25 cellular contexts compared by ENCODE assay signal in the genomic region with DNA sequence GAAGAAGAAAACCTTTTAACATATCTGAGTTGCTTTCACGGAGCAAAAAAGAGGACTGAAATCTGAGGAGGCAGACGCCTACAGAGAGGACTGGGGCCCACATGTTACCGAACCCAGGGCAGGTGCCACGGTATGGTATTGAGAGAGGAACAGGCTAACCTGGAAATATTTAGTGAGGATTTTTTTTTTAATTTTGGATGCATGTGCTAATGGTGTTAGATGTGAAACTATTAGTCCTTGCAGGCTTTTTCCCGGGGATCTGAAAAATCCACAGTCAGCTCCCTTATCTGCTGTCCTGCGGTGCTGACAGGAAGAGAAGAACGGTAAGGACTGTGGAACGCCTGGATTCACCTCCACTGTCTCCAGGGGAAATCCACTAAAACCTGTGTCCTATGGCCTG.
"Had no signal": no experiment of that assay in that cellular context is flagged by ENCODE, and none has a peak within 500 bp of the region (broad histone marks: within the 10 kb centered on the region; RNA-seq: fewer than 3 reads in every experiment).

No MANE protein-coding gene starts in this region.

- H3K4me3 Mint-ChIP-seq: memory B cell; natural killer cell; neural crest cell; stimulated activated naive B cell treated with anti-CD40 and anti-IgM and Interleukin-4, amounts not matched to agents 10 μg/mL and 1 μg/mL and 100 μg/mL, for 72 hours; stimulated activated naive CD8-positive, alpha-beta T cell treated with anti-CD3 and anti-CD28 coated beads, Interleukin-15, Interleukin-2, amounts not matched to agents 100 ng/mL and 50 ng/mL, for 24 hours had no signal

- H3K27ac ChIP-seq: colonic mucosa, esophagus muscularis mucosa, foreskin keratinocyte, neutrophil, parathyroid adenoma, prostate gland, skin epidermis, spleen, thoracic aorta, tibial nerve, upper lobe of left lung had no signal

- H3K4me1 Mint-ChIP-seq: neural crest cell had no signal

- DNase-seq: colonic mucosa; dermis blood vessel endothelial cell; effector memory CD4-positive, alpha-beta T cell; foreskin keratinocyte; kidney; natural killer cell; right cardiac atrium; spleen; stimulated activated CD4-positive, alpha-beta T cell treated with anti-CD3 and anti-CD28 coated beads, Interleukin-4, amount 100 ng/mL, for 4 hours; stimulated activated naive B cell treated with anti-CD40 and anti-IgM and Interleukin-4, amounts not matched to agents 10 μg/mL and 1 μg/mL and 100 μg/mL, for 72 hours; upper lobe of left lung had no signal

- H3K9me3 ChIP-seq: colonic mucosa, esophagus muscularis mucosa, neutrophil, prostate gland, spleen, thoracic aorta, tibial nerve, upper lobe of left lung had no signal

- H3K9me3 Mint-ChIP-seq: memory B cell; natural killer cell; stimulated activated naive B cell treated with anti-CD40 and anti-IgM and Interleukin-4, amounts not matched to agents 10 μg/mL and 1 μg/mL and 100 μg/mL, for 72 hours; stimulated activated naive CD8-positive, alpha-beta T cell treated with anti-CD3 and anti-CD28 coated beads, Interleukin-15, Interleukin-2, amounts not matched to agents 100 ng/mL and 50 ng/mL, for 24 hours had no signal

- H3K27ac Mint-ChIP-seq: memory B cell; natural killer cell; stimulated activated naive B cell treated with anti-CD40 and anti-IgM and Interleukin-4, amounts not matched to agents 10 μg/mL and 1 μg/mL and 100 μg/mL, for 72 hours; stimulated activated naive CD8-positive, alpha-beta T cell treated with anti-CD3 and anti-CD28 coated beads, Interleukin-15, Interleukin-2, amounts not matched to agents 100 ng/mL and 50 ng/mL, for 24 hours had no signal

- H3K4me1 ChIP-seq: colonic mucosa, esophagus muscularis mucosa, foreskin keratinocyte, parathyroid adenoma, prostate gland, tibial nerve, upper lobe of left lung had no signal

- H3K36me3 Mint-ChIP-seq: natural killer cell; stimulated activated naive B cell treated with anti-CD40 and anti-IgM and Interleukin-4, amounts not matched to agents 10 μg/mL and 1 μg/mL and 100 μg/mL, for 72 hours had no signal

- FAIRE-seq: endothelial cell of umbilical vein, kidney, urothelium cell line had no signal

- H3K27me3 Mint-ChIP-seq: memory B cell; stimulated activated naive B cell treated with anti-CD40 and anti-IgM and Interleukin-4, amounts not matched to agents 10 μg/mL and 1 μg/mL and 100 μg/mL, for 72 hours had no signal

- H3K4me3 ChIP-seq: colonic mucosa, esophagus muscularis mucosa, lung, prostate gland, skin epidermis, spleen, thoracic aorta, tibial nerve, upper lobe of left lung had no signal

- ATAC-seq: foreskin keratinocyte; left lobe of liver; natural killer cell; right cardiac atrium; stimulated activated naive B cell treated with anti-CD40 and anti-IgM and Interleukin-4, amounts not matched to agents 10 μg/mL and 1 μg/mL and 100 μg/mL, for 72 hours had no signal
